29 cellular contexts compared by ENCODE assay signal in the genomic region with DNA sequence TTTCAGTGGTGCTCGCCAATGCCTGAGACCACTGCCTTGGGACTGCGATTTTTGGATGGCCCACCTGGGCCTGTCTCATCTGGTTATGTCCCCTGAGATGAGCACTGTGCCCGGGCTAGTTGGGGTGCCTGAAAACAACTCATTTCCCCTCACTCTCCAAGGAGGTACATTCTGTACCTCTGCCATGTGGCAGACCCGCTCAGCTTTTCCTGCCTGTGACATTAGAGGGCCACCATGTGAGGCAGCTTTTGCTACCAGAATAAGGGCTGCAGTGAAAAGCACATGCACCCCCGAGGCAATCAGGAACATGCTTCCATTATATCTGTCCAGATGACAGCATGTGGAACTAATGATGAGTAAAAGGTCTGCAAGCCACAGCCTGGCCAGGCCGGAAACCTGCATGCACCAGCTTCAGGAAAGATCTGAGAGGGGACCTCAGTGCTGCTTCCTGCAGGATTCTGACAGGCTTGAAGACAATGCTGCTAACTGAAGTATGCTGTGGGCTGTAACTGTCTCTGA. TPM values are rescaled to one million over a fixed set of nuclear protein-coding genes. Genes with fewer than 3 reads are reported as not detected.
DNase-seq lines count a peak whose midpoint lies in the region; ATAC-seq, FAIRE-seq and TF ChIP-seq lines count a peak whose summit lies in the region.
"Had no signal": no experiment of that assay in that cellular context is flagged by ENCODE, and none has a peak within 500 bp of the region (broad histone marks: within the 10 kb centered on the region; RNA-seq: fewer than 3 reads in every experiment).

No MANE protein-coding gene starts in this region.

- no peak overlapping the region for H3K9ac ChIP-seq in neuronal stem cell (ENCODE audit: low read depth, low read length, poor library complexity)

- no peak overlapping the region for H3K4me3 Mint-ChIP-seq in activated naive CD8-positive, alpha-beta T cell treated with anti-CD3 and anti-CD28 coated beads, Interleukin-2, amount 10 ng/mL, durations not matched to agents 7 days and 5 days
- no peak overlapping the region for H3K4me3 Mint-ChIP-seq in activated naive CD8-positive, alpha-beta T cell treated with anti-CD3 and anti-CD28 coated beads for 36 hours
- H3K4me3 Mint-ChIP-seq: activated naive CD8-positive, alpha-beta T cell; activated T-helper 17 cell treated with anti-CD3 and anti-CD28 coated beads, Interleukin-2, amount 50 U/mL, for 72 hours; B cell; effector memory CD8-positive, alpha-beta T cell; naive thymus-derived CD8-positive, alpha-beta T cell had no signal

- DNase-seq in activated naive CD8-positive, alpha-beta T cell treated with anti-CD3 and anti-CD28 coated beads, Interleukin-2, amount 10 ng/mL, durations not matched to agents 7 days and 5 days = no peak
- DNase-seq in activated naive CD8-positive, alpha-beta T cell treated with anti-CD3 and anti-CD28 coated beads for 36 hours = no peak
- DNase-seq in Kasumi-1 (lab: John Stamatoyannopoulos, UW) (peak; percentile 83 to 92), bronchial epithelial cell (ENCODE audit: low read depth) (peak; percentile 55), neuronal stem cell (ENCODE audit: low spot score) (no peak), NCI-H510A (lab: John Stamatoyannopoulos, UW) (no peak), retina (no peak), RPMI8226 (no peak)
- DNase-seq: activated CD8-positive, alpha-beta memory T cell treated with anti-CD3 and anti-CD28 coated beads, Interleukin-2, amount 50 U/mL, for 4 hours; effector memory CD8-positive, alpha-beta T cell; H7; naive thymus-derived CD8-positive, alpha-beta T cell; NCI-H1105; NCI-H446 treated with DMSO at 0.1 percent for 48 hours; ovary; SJCRH30; stimulated activated CD4-positive, alpha-beta T cell treated with anti-CD3 and anti-CD28 coated beads, Interleukin-12 subunit alpha, Interleukin-12 subunit beta, amount 100 ng/mL, for 4 hours; stimulated activated CD4-positive, alpha-beta T cell treated with anti-CD3 and anti-CD28 coated beads, Interleukin-4, amount 100 ng/mL, for 4 hours; stomach; T-helper 2 cell had no signal

- H3K4me1 Mint-ChIP-seq in activated naive CD8-positive, alpha-beta T cell treated with anti-CD3 and anti-CD28 coated beads, Interleukin-2, amount 10 ng/mL, durations not matched to agents 7 days and 5 days = peaks cover 9% of the 10 kb centered on the region
- H3K4me1 Mint-ChIP-seq in activated naive CD8-positive, alpha-beta T cell treated with anti-CD3 and anti-CD28 coated beads for 36 hours = no peaks in the 10 kb centered on the region
- H3K4me1 Mint-ChIP-seq: activated T-helper 17 cell treated with anti-CD3 and anti-CD28 coated beads, Interleukin-2, amount 50 U/mL, for 72 hours had no signal

- H2BK15ac ChIP-seq in neuronal stem cell (ENCODE audit: low read length) = peak overlapping the region; percentile 55

- no peak overlapping the region for H2BK120ac ChIP-seq in neuronal stem cell (ENCODE audit: low read depth, low read length)

- no peaks in the 10 kb centered on the region for H3K9me3 Mint-ChIP-seq in activated naive CD8-positive, alpha-beta T cell treated with anti-CD3 and anti-CD28 coated beads, Interleukin-2, amount 10 ng/mL, durations not matched to agents 7 days and 5 days
- no peaks in the 10 kb centered on the region for H3K9me3 Mint-ChIP-seq in activated naive CD8-positive, alpha-beta T cell treated with anti-CD3 and anti-CD28 coated beads for 36 hours
- H3K9me3 Mint-ChIP-seq: activated T-helper 17 cell treated with anti-CD3 and anti-CD28 coated beads, Interleukin-2, amount 50 U/mL, for 72 hours; effector memory CD8-positive, alpha-beta T cell; naive thymus-derived CD8-positive, alpha-beta T cell had no signal

- no peak overlapping the region for H3K4me2 ChIP-seq in neuronal stem cell (ENCODE audit: insufficient read depth, low read length, poor library complexity, severe bottlenecking)
- H3K4me2 ChIP-seq: PC-9 had no signal

- H3K27me3 ChIP-seq in bronchial epithelial cell (ENCODE audit: control insufficient read depth, insufficient read depth, low read length) (no peaks in the 10 kb centered on the region), neuronal stem cell (ENCODE audit: control insufficient read depth in 3 of 3, insufficient read depth in 3 of 3, low read depth in 1 of 3, low read length in 3 of 3) (no peaks in the 10 kb centered on the region)
- H3K27me3 ChIP-seq: ovary, right atrium auricular region, SJCRH30 had no signal

- no CpG with 5 or more reads among the region's 6 CpGs for WGBS in neuronal stem cell (ENCODE audit: extremely low coverage in 2 of 2, insufficient read length in 2 of 2, insufficient replicate concordance in 1 of 2), 2 donors

- H3K23ac ChIP-seq in neuronal stem cell (ENCODE audit: low read depth, low read length, poor library complexity) = peak overlapping the region; percentile 43

- H3K27ac Mint-ChIP-seq in activated naive CD8-positive, alpha-beta T cell treated with anti-CD3 and anti-CD28 coated beads, Interleukin-2, amount 10 ng/mL, durations not matched to agents 7 days and 5 days = peak overlapping the region; percentile 5
- no peak overlapping the region for H3K27ac Mint-ChIP-seq in activated naive CD8-positive, alpha-beta T cell treated with anti-CD3 and anti-CD28 coated beads for 36 hours
- H3K27ac Mint-ChIP-seq: activated naive CD8-positive, alpha-beta T cell; activated T-helper 17 cell treated with anti-CD3 and anti-CD28 coated beads, Interleukin-2, amount 50 U/mL, for 72 hours; B cell; effector memory CD8-positive, alpha-beta T cell had no signal

- no peaks in the 10 kb centered on the region for H3K36me3 ChIP-seq in bronchial epithelial cell (ENCODE audit: control insufficient read depth, insufficient read depth, low read length)
- H3K36me3 ChIP-seq in neuronal stem cell (replicated peaks in 1 of 2; ENCODE audit: control insufficient read depth in 2 of 2, insufficient read depth in 2 of 2, low read length in 2 of 2) = no peaks in the 10 kb centered on the region
- H3K36me3 ChIP-seq: ovary, right atrium auricular region, SJCRH30, stomach, tibial nerve, WERI-Rb-1 had no signal

- H3K36me3 Mint-ChIP-seq in activated naive CD8-positive, alpha-beta T cell treated with anti-CD3 and anti-CD28 coated beads, Interleukin-2, amount 10 ng/mL, durations not matched to agents 7 days and 5 days = no peaks in the 10 kb centered on the region
- no peaks in the 10 kb centered on the region for H3K36me3 Mint-ChIP-seq in activated naive CD8-positive, alpha-beta T cell treated with anti-CD3 and anti-CD28 coated beads for 36 hours
- H3K36me3 Mint-ChIP-seq: activated naive CD8-positive, alpha-beta T cell; naive thymus-derived CD8-positive, alpha-beta T cell had no signal

- peak overlapping the region; percentile 43 for H2AK5ac ChIP-seq in neuronal stem cell (ENCODE audit: low read depth, low read length)

- H4K8ac ChIP-seq in neuronal stem cell (ENCODE audit: low read depth, low read length) = no peak overlapping the region

- no peak overlapping the region for H3K4ac ChIP-seq in neuronal stem cell (ENCODE audit: low read length)

- H2AFZ ChIP-seq in neuronal stem cell (ENCODE audit: low read length) = no peak overlapping the region
- H2AFZ ChIP-seq: PC-9 had no signal

- no peak overlapping the region for H3K14ac ChIP-seq in neuronal stem cell (ENCODE audit: low read length)

- H2BK5ac ChIP-seq in neuronal stem cell (ENCODE audit: low read length) = no peak overlapping the region

- peaks cover 30% of the 10 kb centered on the region for H3K27me3 Mint-ChIP-seq in activated naive CD8-positive, alpha-beta T cell treated with anti-CD3 and anti-CD28 coated beads, Interleukin-2, amount 10 ng/mL, durations not matched to agents 7 days and 5 days
- peaks cover 58% of the 10 kb centered on the region for H3K27me3 Mint-ChIP-seq in activated naive CD8-positive, alpha-beta T cell treated with anti-CD3 and anti-CD28 coated beads for 36 hours

- no peak overlapping the region for H3K4me3 ChIP-seq in bronchial epithelial cell (ENCODE audit: low read depth, low read length)
- no peak overlapping the region for H3K4me3 ChIP-seq in neuronal stem cell (ENCODE audit: low read length in 2 of 2)
- H3K4me3 ChIP-seq: ovary, PC-9, right atrium auricular region, SJCRH30, stomach, tibial nerve had no signal

- no peak for FAIRE-seq in bronchial epithelial cell (lab: Jason Lieb, UNC)

- H3K9me3 ChIP-seq in neuronal stem cell (replicated peaks in 1 of 2; ENCODE audit: control insufficient read depth in 2 of 2, insufficient read depth in 1 of 2, low read depth in 1 of 2, low read length in 2 of 2) = no peaks in the 10 kb centered on the region
- H3K9me3 ChIP-seq: Caco-2, ovary, right atrium auricular region, SJCRH30, stomach, tibial nerve had no signal

- no peak for TF ChIP-seq CTCF in bronchial epithelial cell (IDR thresholded peaks at IDR 0.05; ENCODE audit: insufficient read depth, low read length, severe bottlenecking)

- H4K91ac ChIP-seq in neuronal stem cell (ENCODE audit: low read depth, low read length, poor library complexity) = no peak overlapping the region

- H2BK12ac ChIP-seq in neuronal stem cell (ENCODE audit: low read length) = no peak overlapping the region

- H3K79me1 ChIP-seq in neuronal stem cell (ENCODE audit: low read depth, low read length) = no peaks in the 10 kb centered on the region

- ATAC-seq in activated naive CD8-positive, alpha-beta T cell treated with anti-CD3 and anti-CD28 coated beads, Interleukin-2, amount 10 ng/mL, durations not matched to agents 7 days and 5 days (ENCODE audit: low read depth) = no peak
- ATAC-seq: activated T-helper 17 cell treated with anti-CD3 and anti-CD28 coated beads, Interleukin-2, amount 50 U/mL, for 72 hours; effector memory CD8-positive, alpha-beta T cell; naive thymus-derived CD8-positive, alpha-beta T cell had no signal

- peak overlapping the region; percentile 28 for H3K18ac ChIP-seq in neuronal stem cell (ENCODE audit: low read length)

- POLR2A ChIA-PET in activated naive CD8-positive, alpha-beta T cell treated with anti-CD3 and anti-CD28 coated beads, Interleukin-2, amount 10 ng/mL, durations not matched to agents 7 days and 5 days (lab: Charles Lee) = interaction anchor here (0.6 kb wide), 2 partner anchors 15 to 191 kb away, joined by 3 to 5 read pairs; no protein-coding TSS in a partner anchor

- H3K4me1 ChIP-seq in neuronal stem cell (ENCODE audit: control insufficient read depth in 2 of 2, insufficient read depth in 1 of 2, low read depth in 1 of 2, low read length in 2 of 2) = no peaks in the 10 kb centered on the region
- H3K4me1 ChIP-seq: Caco-2, right atrium auricular region, tibial nerve had no signal

- H3K27ac ChIP-seq in neuronal stem cell (replicated peaks; ENCODE audit: low read length) = no peak overlapping the region
- H3K27ac ChIP-seq: 22Rv1, ovary, PC-9, right atrium auricular region, SJCRH30, stomach, tibial nerve, WERI-Rb-1 had no signal

RNA-seq across cellular contexts. Expression of a gene that starts 11.3 kb away (rescaled TPM):
- 100 to 1,000 TPM; 129 to 137 TPM for total RNA-seq in activated naive CD8-positive, alpha-beta T cell treated with anti-CD3 and anti-CD28 coated beads, Interleukin-2, amount 10 ng/mL, durations not matched to agents 7 days and 5 days
- 100 to 1,000 TPM; 224 to 225 TPM for total RNA-seq in activated naive CD8-positive, alpha-beta T cell treated with anti-CD3 and anti-CD28 coated beads for 36 hours
- total RNA-seq in bronchial epithelial cell = 34.5 and 37.1 TPM in 2 replicates
- polyA plus RNA-seq in neuronal stem cell (2013, experiment 1 of 2) = 84.4 TPM
- polyA plus RNA-seq in neuronal stem cell (2013, experiment 2 of 2) = 85.8 TPM

Comparison
In these comparisons a context has a peak if more than half of its experiments do, and no peak if none do; other contexts are left out.
1. DNase-seq: peak in Kasumi-1 (2 of 2) and bronchial epithelial cell (single experiment); none in activated naive CD8-positive, alpha-beta T cell treated with anti-CD3 and anti-CD28 coated beads, Interleukin-2, amount 10 ng/mL, durations not matched to agents 7 days and 5 days (single experiment), activated naive CD8-positive, alpha-beta T cell treated with anti-CD3 and anti-CD28 coated beads for 36 hours (single experiment), neuronal stem cell (single experiment), NCI-H510A (single experiment), retina (single experiment) and RPMI8226 (single experiment).